1 cellular context compared by ENCODE assay signal in genomic region chr19:7355151-7355845, GRCh38.
TF ChIP-seq lines count a peak whose summit lies in the region.

No MANE protein-coding gene starts in this region.

TF ChIP-seq in GM23338, 12 proteins besides CTCF, POLR2A, EP300 and RAD21 (continued from another document):
- TF ChIP-seq ETS1 (IDR thresholded peaks at IDR 0.05): no peak
